ENCODE assay signal across 40 cellular contexts in the genomic region with DNA sequence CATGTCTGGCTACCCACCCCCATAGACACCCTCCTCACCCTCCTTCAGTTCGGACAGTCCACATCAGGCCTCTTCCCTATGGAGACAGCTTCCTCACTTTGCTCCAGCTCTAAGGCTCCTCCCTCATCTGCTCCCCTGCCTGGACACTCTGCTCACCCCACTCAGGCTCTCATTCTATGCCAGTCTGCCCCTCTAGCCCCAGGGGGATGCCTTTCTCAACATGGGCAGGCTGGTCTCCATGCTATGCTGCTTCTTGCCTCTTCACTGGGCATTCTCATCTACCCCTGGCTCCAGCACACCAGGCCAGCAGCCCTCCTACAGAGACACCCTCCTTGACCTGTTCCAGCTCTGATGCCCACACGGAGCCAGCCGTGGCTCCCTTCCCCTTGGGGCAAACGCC. TPM values are rescaled to one million over a fixed set of nuclear protein-coding genes. Genes with fewer than 3 reads are reported as not detected.
"Had no signal": no experiment of that assay in that cellular context is flagged by ENCODE, and none has a peak within 500 bp of the region (broad histone marks: within the 10 kb centered on the region; RNA-seq: fewer than 3 reads in every experiment).

A gene (minus strand): TSS at position 101 of the 400 bp plus-strand sequence. CDS start 37 bp downstream, at position 64.

- H3K27me3 ChIP-seq: ascending aorta, brain microvascular endothelial cell, gastrocnemius medialis, hepatocyte had no signal

- H3K36me3 Mint-ChIP-seq: activated naive CD4-positive, alpha-beta T cell treated with anti-CD3 and anti-CD28 coated beads, Interleukin-2, amount 10 ng/mL, durations not matched to agents 7 days and 5 days; activated naive CD8-positive, alpha-beta T cell treated with anti-CD3 and anti-CD28 coated beads, Interleukin-2, amount 10 ng/mL, durations not matched to agents 7 days and 5 days had no signal

- H3K4me1 ChIP-seq: ascending aorta, gastrocnemius medialis, prostate gland had no signal

- H3K9me3 Mint-ChIP-seq: activated CD4-positive, alpha-beta memory T cell treated with anti-CD3 and anti-CD28 coated beads, Interleukin-2, amount 10 ng/mL, durations not matched to agents 7 days and 5 days; activated CD4-positive, alpha-beta T cell treated with anti-CD3 and anti-CD28 coated beads, Interleukin-2, amount 10 ng/mL, durations not matched to agents 24 days and 14 days; activated naive CD4-positive, alpha-beta T cell treated with anti-CD3 and anti-CD28 coated beads, Interleukin-2, amount 10 ng/mL, durations not matched to agents 7 days and 5 days; activated naive CD8-positive, alpha-beta T cell treated with anti-CD3 and anti-CD28 coated beads, Interleukin-2, amount 10 ng/mL, durations not matched to agents 7 days and 5 days; activated T-cell treated with anti-CD3 and anti-CD28 coated beads, Interleukin-2, amount 50 U/mL, for 24 hours; stimulated activated naive CD8-positive, alpha-beta T cell treated with anti-CD3 and anti-CD28 coated beads, Interleukin-15, amount 100 ng/mL, for 72 hours had no signal

- H3K4me1 Mint-ChIP-seq: activated CD4-positive, alpha-beta memory T cell treated with anti-CD3 and anti-CD28 coated beads, Interleukin-2, amount 10 ng/mL, durations not matched to agents 7 days and 5 days; activated CD4-positive, alpha-beta T cell treated with anti-CD3 and anti-CD28 coated beads, Interleukin-2, amount 10 ng/mL, durations not matched to agents 24 days and 14 days; activated naive CD4-positive, alpha-beta T cell treated with anti-CD3 and anti-CD28 coated beads, Interleukin-2, amount 10 ng/mL, durations not matched to agents 7 days and 5 days; activated naive CD8-positive, alpha-beta T cell treated with anti-CD3 and anti-CD28 coated beads, Interleukin-2, amount 10 ng/mL, durations not matched to agents 7 days and 5 days; stimulated activated naive CD8-positive, alpha-beta T cell treated with anti-CD3 and anti-CD28 coated beads, Interleukin-15, amount 100 ng/mL, for 72 hours; T-helper 17 cell had no signal

- H3K36me3 ChIP-seq: ascending aorta, brain microvascular endothelial cell, gastrocnemius medialis, neutrophil, prostate gland, WERI-Rb-1 had no signal

- DNase-seq: activated CD4-positive, alpha-beta memory T cell treated with anti-CD3 and anti-CD28 coated beads, Interleukin-2, amount 10 ng/mL, durations not matched to agents 7 days and 5 days; activated CD4-positive, CD25-positive, alpha-beta regulatory T cell treated with anti-CD3 and anti-CD28 coated beads, Interleukin-2, amount 50 U/mL, for 72 hours; activated CD8-positive, alpha-beta memory T cell treated with anti-CD3 and anti-CD28 coated beads, Interleukin-2, amount 50 U/mL, for 48 hours; activated gamma-delta T cell; activated naive CD4-positive, alpha-beta T cell treated with anti-CD3 and anti-CD28 coated beads, Interleukin-2, amount 10 ng/mL, durations not matched to agents 7 days and 5 days; activated naive CD8-positive, alpha-beta T cell treated with anti-CD3 and anti-CD28 coated beads, Interleukin-2, amount 10 ng/mL, durations not matched to agents 7 days and 5 days; activated T-cell treated with anti-CD3 and anti-CD28 coated beads, Interleukin-2, amount 50 U/mL, for 24 hours; brain microvascular endothelial cell; dorsolateral prefrontal cortex; effector memory CD4-positive, alpha-beta T cell; erythroblast; gastrocnemius medialis; glutamatergic neuron; left cardiac atrium; left ventricle myocardium superior; retina; stimulated activated CD4-positive, alpha-beta T cell treated with anti-CD3 and anti-CD28 coated beads, Interleukin-12 subunit alpha, Interleukin-12 subunit beta, amount 100 ng/mL, for 4 hours; stimulated activated CD4-positive, alpha-beta T cell treated with anti-CD3 and anti-CD28 coated beads, Interleukin-4, amount 100 ng/mL, for 1 hour; stimulated activated naive CD8-positive, alpha-beta T cell treated with anti-CD3 and anti-CD28 coated beads, Interleukin-15, amount 100 ng/mL, for 72 hours; substantia nigra; SW 1271; T-helper 17 cell; T1000; WERI-Rb-1 had no signal

- H3K4me3 Mint-ChIP-seq: activated CD4-positive, alpha-beta memory T cell treated with anti-CD3 and anti-CD28 coated beads, Interleukin-2, amount 10 ng/mL, durations not matched to agents 7 days and 5 days; activated CD4-positive, alpha-beta T cell treated with anti-CD3 and anti-CD28 coated beads, Interleukin-2, amount 10 ng/mL, durations not matched to agents 24 days and 14 days; activated naive CD4-positive, alpha-beta T cell treated with anti-CD3 and anti-CD28 coated beads, Interleukin-2, amount 10 ng/mL, durations not matched to agents 7 days and 5 days; activated naive CD8-positive, alpha-beta T cell treated with anti-CD3 and anti-CD28 coated beads, Interleukin-2, amount 10 ng/mL, durations not matched to agents 7 days and 5 days; activated T-cell treated with anti-CD3 and anti-CD28 coated beads, Interleukin-2, amount 50 U/mL, for 24 hours; stimulated activated naive CD8-positive, alpha-beta T cell treated with anti-CD3 and anti-CD28 coated beads, Interleukin-15, amount 100 ng/mL, for 72 hours; T-helper 17 cell had no signal

- H3K9me3 ChIP-seq: ascending aorta, gastrocnemius medialis, neutrophil, prostate gland had no signal

- H3K27ac Mint-ChIP-seq: activated CD4-positive, alpha-beta memory T cell treated with anti-CD3 and anti-CD28 coated beads, Interleukin-2, amount 10 ng/mL, durations not matched to agents 7 days and 5 days; activated CD4-positive, alpha-beta T cell treated with anti-CD3 and anti-CD28 coated beads, Interleukin-2, amount 10 ng/mL, durations not matched to agents 24 days and 14 days; activated naive CD4-positive, alpha-beta T cell treated with anti-CD3 and anti-CD28 coated beads, Interleukin-2, amount 10 ng/mL, durations not matched to agents 7 days and 5 days; activated naive CD8-positive, alpha-beta T cell treated with anti-CD3 and anti-CD28 coated beads, Interleukin-2, amount 10 ng/mL, durations not matched to agents 7 days and 5 days; activated T-cell treated with anti-CD3 and anti-CD28 coated beads, Interleukin-2, amount 50 U/mL, for 24 hours; T-helper 17 cell had no signal

- ATAC-seq: gastrocnemius medialis; left cardiac atrium; left ventricle myocardium superior; sciatic nerve; stimulated activated naive CD8-positive, alpha-beta T cell treated with anti-CD3 and anti-CD28 coated beads, Interleukin-15, amount 100 ng/mL, for 72 hours; T-helper 17 cell had no signal

- H3K4me3 ChIP-seq: ascending aorta, coronary artery, dorsolateral prefrontal cortex, gastrocnemius medialis, hepatocyte, prostate gland, skin epidermis had no signal

- H3K27ac ChIP-seq: ascending aorta, brain microvascular endothelial cell, coronary artery, dorsolateral prefrontal cortex, gastrocnemius medialis, hepatocyte, neutrophil, prostate gland, skin epidermis, WERI-Rb-1 had no signal

RNA-seq across cellular contexts. Expression of the gene that starts here (rescaled TPM):
- total RNA-seq: activated CD4-positive, alpha-beta memory T cell treated with anti-CD3 and anti-CD28 coated beads, Interleukin-2, amount 10 ng/mL, durations not matched to agents 7 days and 5 days; activated CD4-positive, alpha-beta T cell treated with anti-CD3 and anti-CD28 coated beads, Interleukin-2, amount 10 ng/mL, durations not matched to agents 24 days and 14 days; activated naive CD8-positive, alpha-beta T cell treated with anti-CD3 and anti-CD28 coated beads, Interleukin-2, amount 10 ng/mL, durations not matched to agents 7 days and 5 days; ascending aorta; cardiac septum; cerebellum; dorsolateral prefrontal cortex; gastrocnemius medialis; hepatocyte; left cardiac atrium; left ventricle myocardium superior; lung microvascular endothelial cell; mucosa of gallbladder; osteocyte; prostate gland; sciatic nerve; T-helper 17 cell; urinary bladder had no signal
- polyA plus RNA-seq: hepatocyte, keratinocyte, thymus, urinary bladder had no signal
